Comparison of ENCODE assay signal across 9 cellular contexts in the genomic region with DNA sequence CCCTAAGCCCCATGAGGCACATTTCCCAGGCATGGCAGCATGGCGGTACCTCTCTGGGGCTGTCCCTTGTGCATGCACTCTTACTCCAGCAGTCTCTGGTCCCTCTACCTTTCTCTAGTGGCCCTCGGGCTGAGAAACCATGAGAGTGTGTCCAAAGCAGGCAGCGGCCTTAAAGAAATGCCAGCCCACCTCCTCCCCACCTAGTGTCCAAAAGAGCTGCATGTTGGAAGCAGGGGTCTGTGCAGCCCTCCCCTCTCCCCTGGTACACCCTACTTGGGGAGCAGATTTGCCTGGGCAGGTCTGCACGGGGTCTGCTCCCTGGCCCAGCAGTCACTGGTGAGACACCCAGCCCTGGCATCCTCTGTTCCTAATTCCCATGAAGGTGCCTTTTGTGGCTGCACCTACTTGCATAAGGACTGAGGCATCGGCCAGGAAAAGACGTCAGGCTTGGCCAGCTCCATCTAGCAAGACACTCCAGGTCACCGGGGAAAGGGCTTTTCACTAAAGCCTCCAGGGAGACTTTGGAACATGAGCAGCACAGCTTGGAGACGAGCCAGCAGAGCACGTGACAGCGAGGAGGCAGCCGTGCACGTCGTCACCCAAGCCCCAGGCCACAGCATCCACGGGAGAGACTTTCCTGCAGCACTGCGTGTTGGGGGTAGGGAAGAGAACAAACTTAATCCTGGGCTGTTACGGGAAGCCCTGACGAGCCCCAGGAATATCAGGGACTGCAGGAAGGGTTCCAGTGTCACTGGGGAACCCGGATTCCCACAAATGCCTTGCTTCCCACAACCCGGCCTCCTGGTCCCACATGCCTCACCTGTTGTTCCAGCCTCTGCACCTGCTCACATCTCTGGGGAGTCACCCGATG. TPM values are rescaled to one million over a fixed set of nuclear protein-coding genes. Genes with fewer than 3 reads are reported as not detected.
DNase-seq lines count a peak whose midpoint lies in the region; ATAC-seq and TF ChIP-seq lines count a peak whose summit lies in the region.
"Had no signal": no experiment of that assay in that cellular context is flagged by ENCODE, and none has a peak within 500 bp of the region (broad histone marks: within the 10 kb centered on the region; RNA-seq: fewer than 3 reads in every experiment).

No MANE protein-coding gene starts in this region.

- H3K4me3 Mint-ChIP-seq in activated T-helper 1 cell treated with anti-CD3 and anti-CD28 coated beads, Interleukin-12 subunit alpha, Interleukin-12 subunit beta, Interleukin-2, Interleukin-4 antibody, amounts not matched to agents 30 ng/mL and 10 ng/mL and 1 ng/mL, durations not matched to agents 14 hours and 24 hours and 36 hours: no peak overlapping the region

- TF ChIP-seq CTCF in foreskin keratinocyte (conservative IDR thresholded peaks at IDR 0.05): no peak

- intact Hi-C loops in posterior cingulate gyrus (cut with DNase I): no loop called here
- intact Hi-C loops in activated T-helper 1 cell treated with anti-CD3 and anti-CD28 coated beads, Interleukin-12 subunit alpha, Interleukin-12 subunit beta, Interleukin-2, Interleukin-4 antibody, amounts not matched to agents 30 ng/mL and 10 ng/mL and 1 ng/mL, durations not matched to agents 14 hours and 24 hours and 36 hours (cut with micrococcal nuclease): no loop called here

- H3K36me3 Mint-ChIP-seq in activated T-helper 1 cell treated with anti-CD3 and anti-CD28 coated beads, Interleukin-12 subunit alpha, Interleukin-12 subunit beta, Interleukin-2, Interleukin-4 antibody, amounts not matched to agents 30 ng/mL and 10 ng/mL and 1 ng/mL, durations not matched to agents 14 hours and 24 hours and 36 hours (ENCODE audit: low read depth): no peaks in the 10 kb centered on the region

- H3K27me3 ChIP-seq in foreskin keratinocyte: peaks cover 23% of the 10 kb centered on the region

- no peaks in the 10 kb centered on the region for H3K27me3 Mint-ChIP-seq in activated T-helper 1 cell treated with anti-CD3 and anti-CD28 coated beads, Interleukin-12 subunit alpha, Interleukin-12 subunit beta, Interleukin-2, Interleukin-4 antibody, amounts not matched to agents 30 ng/mL and 10 ng/mL and 1 ng/mL, durations not matched to agents 14 hours and 24 hours and 36 hours (ENCODE audit: insufficient read depth)

- ATAC-seq in foreskin keratinocyte (peak; percentile 18), HG03457 (IDR thresholded peaks at IDR 0.05; ENCODE audit: unreplicated experiment) (no peak), GM21786 (IDR thresholded peaks at IDR 0.05; ENCODE audit: unreplicated experiment) (no peak)

- H3K9me3 Mint-ChIP-seq in activated T-helper 1 cell treated with anti-CD3 and anti-CD28 coated beads, Interleukin-12 subunit alpha, Interleukin-12 subunit beta, Interleukin-2, Interleukin-4 antibody, amounts not matched to agents 30 ng/mL and 10 ng/mL and 1 ng/mL, durations not matched to agents 14 hours and 24 hours and 36 hours: no peaks in the 10 kb centered on the region

- H3K27ac Mint-ChIP-seq in activated T-helper 1 cell treated with anti-CD3 and anti-CD28 coated beads, Interleukin-12 subunit alpha, Interleukin-12 subunit beta, Interleukin-2, Interleukin-4 antibody, amounts not matched to agents 30 ng/mL and 10 ng/mL and 1 ng/mL, durations not matched to agents 14 hours and 24 hours and 36 hours: no peak overlapping the region

- DNase-seq in EH (ENCODE audit: low read depth) (peak; percentile 57), NCI-H82 (lab: John Stamatoyannopoulos, UW) (peak; percentile 86), foreskin keratinocyte (peak; percentile 7 to 30), posterior cingulate gyrus (peak in 7 of 10 donors; percentile 39 to 91 (median 60)), NCI-H2227 (lab: John Stamatoyannopoulos, UW; ENCODE audit: unreplicated experiment) (no peak)
- DNase-seq in activated T-helper 1 cell treated with anti-CD3 and anti-CD28 coated beads, Interleukin-12 subunit alpha, Interleukin-12 subunit beta, Interleukin-2, Interleukin-4 antibody, amounts not matched to agents 30 ng/mL and 10 ng/mL and 1 ng/mL, durations not matched to agents 14 hours and 24 hours and 36 hours (ENCODE audit: low spot score): no peak

- no peaks in the 10 kb centered on the region for H3K4me1 ChIP-seq in foreskin keratinocyte

- no peak overlapping the region for H3K27ac ChIP-seq in foreskin keratinocyte
- H3K27ac ChIP-seq: PC-9 had no signal

- H3K4me1 Mint-ChIP-seq in activated T-helper 1 cell treated with anti-CD3 and anti-CD28 coated beads, Interleukin-12 subunit alpha, Interleukin-12 subunit beta, Interleukin-2, Interleukin-4 antibody, amounts not matched to agents 30 ng/mL and 10 ng/mL and 1 ng/mL, durations not matched to agents 14 hours and 24 hours and 36 hours (ENCODE audit: low read depth): no peaks in the 10 kb centered on the region

RNA-seq across cellular contexts. Expression of gene TM2D3, which starts 38.8 kb away (rescaled TPM):
- 36.4 and 39.5 TPM in 2 replicates for total RNA-seq in foreskin keratinocyte
- 36.8 and 37.5 TPM in 2 replicates for polyA plus RNA-seq in foreskin keratinocyte
- 57.1 and 62.4 TPM in 2 replicates for total RNA-seq in activated T-helper 1 cell treated with anti-CD3 and anti-CD28 coated beads, Interleukin-12 subunit alpha, Interleukin-12 subunit beta, Interleukin-2, Interleukin-4 antibody, amounts not matched to agents 30 ng/mL and 10 ng/mL and 1 ng/mL, durations not matched to agents 14 hours and 24 hours and 36 hours

Comparison
In these comparisons a context has a peak if more than half of its experiments do, and no peak if none do; other contexts are left out.
1. DNase-seq: peak in EH (single experiment), NCI-H82 (single experiment), foreskin keratinocyte (2 of 2) and posterior cingulate gyrus (7 of 10); none in NCI-H2227 (single experiment) and activated T-helper 1 cell treated with anti-CD3 and anti-CD28 coated beads, Interleukin-12 subunit alpha, Interleukin-12 subunit beta, Interleukin-2, Interleukin-4 antibody, amounts not matched to agents 30 ng/mL and 10 ng/mL and 1 ng/mL, durations not matched to agents 14 hours and 24 hours and 36 hours (single experiment).